ENCODE assay signal across 11 cellular contexts in the genomic region with DNA sequence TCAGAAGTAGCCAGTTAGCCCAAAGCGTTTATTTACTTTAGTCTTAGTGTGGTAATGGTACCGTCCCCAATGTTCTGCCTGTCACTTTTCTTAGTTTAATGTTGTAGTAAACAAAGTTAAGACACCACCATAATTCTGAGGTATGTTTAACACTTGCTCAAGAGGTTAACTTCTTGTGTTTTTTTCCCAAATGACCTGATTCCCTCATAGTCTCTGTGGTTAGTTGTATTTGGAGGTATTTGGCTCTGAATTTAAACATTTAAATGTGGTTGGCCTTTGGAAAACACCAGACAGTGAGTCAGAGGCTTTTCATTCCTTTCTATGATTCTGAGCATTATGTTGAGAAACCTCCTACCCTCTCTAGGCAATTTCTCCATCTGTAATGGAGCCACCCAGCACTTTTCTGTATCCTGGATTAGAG. TPM values are rescaled to one million over a fixed set of nuclear protein-coding genes. Genes with fewer than 3 reads are reported as not detected.
DNase-seq lines count a peak whose midpoint lies in the region; ATAC-seq and TF ChIP-seq lines count a peak whose summit lies in the region.
"Had no signal": no experiment of that assay in that cellular context is flagged by ENCODE, and none has a peak within 500 bp of the region (broad histone marks: within the 10 kb centered on the region; RNA-seq: fewer than 3 reads in every experiment).

No MANE protein-coding gene starts in this region.

- H3K18ac ChIP-seq in IMR-90 (ENCODE audit: low read depth, low read length): no peak overlapping the region

- no peak overlapping the region for H3K56ac ChIP-seq in IMR-90 (ENCODE audit: extremely low read depth, insufficient read depth, low read length)

- H3K27me3 ChIP-seq in IMR-90 (ENCODE audit: control insufficient read depth, insufficient read depth, low read length): peaks cover 24% of the 10 kb centered on the region

- POLR2A ChIA-PET in IMR-90 (lab: Charles Lee; ENCODE audit: unreplicated experiment): interaction anchor here (0.7 kb wide), 1 partner anchor 7 kb away, joined by 3 read pairs; no protein-coding TSS in a partner anchor

- no peak overlapping the region for H4K91ac ChIP-seq in IMR-90 (ENCODE audit: insufficient read depth, low read depth, low read length)

- H2AK9ac ChIP-seq in IMR-90 (replicated peaks; ENCODE audit: low read depth, low read length, poor library complexity): no peak overlapping the region

- no peak overlapping the region for H3K4ac ChIP-seq in IMR-90 (ENCODE audit: low read depth, low read length)

- no CpG with 5 or more reads among the region's 2 CpGs for WGBS in IMR-90 (ENCODE audit: extremely low coverage in 2 of 2, insufficient read length in 1 of 2), 2 experiments
- no CpG with 5 or more reads among the region's 2 CpGs for WGBS in mesodermal cell (ENCODE audit: insufficient coverage in 2 of 2), 2 experiments

- peaks cover 3% of the 10 kb centered on the region; the same call in 1 of the 2 replicates for H3K9me3 ChIP-seq in IMR-90 (ENCODE audit: control insufficient read depth, insufficient read depth, low read length)
- no peaks in the 10 kb centered on the region for H3K9me3 ChIP-seq in mesodermal cell (ENCODE audit: control insufficient read depth, low read length)
- H3K9me3 ChIP-seq: psoas muscle had no signal

- TF ChIP-seq CTCF in IMR-90 (conservative IDR thresholded peaks at IDR 0.05; ENCODE audit: low read depth, low read length): no peak
- no peak for TF ChIP-seq CTCF in choroid plexus epithelial cell (conservative IDR thresholded peaks at IDR 0.05; ENCODE audit: low read depth, low read length)

- no peak overlapping the region; the same call in 1 of the 2 replicates for H4K5ac ChIP-seq in IMR-90 (ENCODE audit: low read depth, low read length)

- no peak overlapping the region for H2BK5ac ChIP-seq in IMR-90 (ENCODE audit: low read depth, low read length, poor library complexity, severe bottlenecking)

- H3K27ac ChIP-seq in IMR-90 (ENCODE audit: insufficient read depth, low read length): no peak overlapping the region; the same call in 1 of the 2 replicates
- H3K27ac ChIP-seq in mesodermal cell (ENCODE audit: low read depth, low read length, severe bottlenecking): peak overlapping the region; percentile 48
- H3K27ac ChIP-seq in caudate nucleus (ENCODE audit: low read depth, low read length): no peak overlapping the region
- H3K27ac ChIP-seq: psoas muscle had no signal

- H3K79me1 ChIP-seq in IMR-90 (ENCODE audit: low read depth in 1 of 2, low read length in 2 of 2): no peaks in the 10 kb centered on the region

- H3K4me3 ChIP-seq in IMR-90 (ENCODE audit: insufficient read depth, low read depth, low read length) (no peak overlapping the region), choroid plexus epithelial cell (ENCODE audit: low read depth, low read length) (no peak overlapping the region), mesodermal cell (ENCODE audit: extremely low read depth, insufficient read depth, low read length, poor library complexity, severe bottlenecking) (no peak overlapping the region)
- H3K4me3 ChIP-seq: psoas muscle had no signal

- intact Hi-C loops in IMR-90 (cut with micrococcal nuclease): loop anchor here (1.0 to 5.0 kb wide), 3 partner anchors 24 to 213 kb away; no protein-coding TSS in a partner anchor

- no peak overlapping the region for H3K9ac ChIP-seq in IMR-90 (ENCODE audit: low read depth, low read length)

- H3K9me1 ChIP-seq in IMR-90 (ENCODE audit: insufficient read depth, low read length): peaks cover 3% of the 10 kb centered on the region; the same call in 1 of the 2 replicates

- H2BK20ac ChIP-seq in IMR-90 (ENCODE audit: low read depth, low read length): no peak overlapping the region

- H3K23ac ChIP-seq in IMR-90 (ENCODE audit: low read depth, low read length): no peak overlapping the region

- CTCF ChIA-PET in IMR-90 (lab: Yijun Ruan, JAX): interaction anchor here (1.0 kb wide), 1 partner anchor 255 kb away, joined by 3 read pairs; no protein-coding TSS in a partner anchor

- H3K36me3 ChIP-seq in IMR-90 (ENCODE audit: control insufficient read depth, insufficient read depth, low read length) (no peaks in the 10 kb centered on the region), mesodermal cell (ENCODE audit: control insufficient read depth, insufficient read depth, low read length) (no peaks in the 10 kb centered on the region)

- H4K8ac ChIP-seq in IMR-90 (ENCODE audit: low read depth in 2 of 2, low read length in 2 of 2): no peak overlapping the region

- DNase-seq in AG08396 (ENCODE audit: low spot score) (peak; percentile 79), IMR-90 (peak; percentile 96), choroid plexus epithelial cell (ENCODE audit: low read depth) (peak; percentile 98), caudate nucleus (lab: John Stamatoyannopoulos, UW) (no peak), NCI-H2029 treated with DMSO at 0.1 percent for 48 hours (lab: John Stamatoyannopoulos, UW) (no peak)
- DNase-seq in activated effector memory CD4-positive, alpha-beta T cell treated with anti-CD3 and anti-CD28 coated beads, Interleukin-2, amount 50 U/mL, for 16 hours: no peak
- DNase-seq: COR-L47, psoas muscle, SHP77 had no signal

- dilution Hi-C loops in IMR-90 (cut with HindIII; ENCODE audit: low sequenced_read_pairs, unreplicated experiment): no loop called here

- ATAC-seq in IMR-90 (ENCODE audit: low read depth) (peak; percentile 94), GM18517 (IDR thresholded peaks at IDR 0.05; ENCODE audit: unreplicated experiment) (no peak)

- H2AFZ ChIP-seq in IMR-90 (replicated peaks; ENCODE audit: low read length, poor library complexity): no peak overlapping the region

- TF ChIP-seq POLR2A in IMR-90 (IDR thresholded peaks at IDR 0.05; ENCODE audit: low read depth, low read length): no peak

- no TSS peak for BruUV-seq in IMR-90 (replicated peaks; lab: Mats Ljungman, UMichigan)

- H2AK5ac ChIP-seq in IMR-90 (ENCODE audit: low read depth, low read length): no peak overlapping the region

- H2BK15ac ChIP-seq in IMR-90 (ENCODE audit: low read depth, low read length): no peak overlapping the region

- H2BK120ac ChIP-seq in IMR-90 (ENCODE audit: low read depth, low read length): no peak overlapping the region; the same call in 1 of the 2 replicates

- peaks cover 3% of the 10 kb centered on the region; the same call in 1 of the 2 replicates for H4K20me1 ChIP-seq in IMR-90 (ENCODE audit: insufficient read depth, low read length)

- in situ Hi-C loops in IMR-90 (cut with MboI; ENCODE audit: low sequenced_read_pairs): no loop called here

- TF ChIP-seq RAD21 in IMR-90 (IDR thresholded peaks at IDR 0.05; ENCODE audit: low read length): no peak

- peaks cover 17% of the 10 kb centered on the region for H3K4me1 ChIP-seq in IMR-90 (ENCODE audit: control insufficient read depth, insufficient read depth, low read length)
- peaks cover 18% of the 10 kb centered on the region for H3K4me1 ChIP-seq in mesodermal cell (ENCODE audit: control insufficient read depth, insufficient read depth, low read length, poor library complexity, severe bottlenecking)
- H3K4me1 ChIP-seq: psoas muscle had no signal

- H3K14ac ChIP-seq in IMR-90 (replicated peaks; ENCODE audit: low read depth, low read length): no peak overlapping the region

- H3K4me2 ChIP-seq in IMR-90 (ENCODE audit: low read depth, low read length): no peak overlapping the region

TF ChIP-seq in IMR-90, 13 proteins besides CTCF, POLR2A, EP300 and RAD21:
- TF ChIP-seq MXI1 (IDR thresholded peaks at IDR 0.05; ENCODE audit: borderline replicate concordance, low read depth, low read length) (no peak), NFE2L2 (IDR thresholded peaks at IDR 0.05; ENCODE audit: low read depth, low read length) (no peak), ELK1 (IDR thresholded peaks at IDR 0.05; ENCODE audit: borderline replicate concordance, low read depth, low read length) (no peak), RFX5 (IDR thresholded peaks at IDR 0.05; ENCODE audit: low read depth, low read length) (no peak), SMC3 (IDR thresholded peaks at IDR 0.05; ENCODE audit: low read depth, low read length) (0 out of 2 replicates have a peak, but pooled peaks have one; percentile 6), FOS (IDR thresholded peaks at IDR 0.05; ENCODE audit: low read depth, low read length) (peak; percentile 90), MAFK (IDR thresholded peaks at IDR 0.05; ENCODE audit: low read depth, low read length) (peak; percentile 24; the same call in 1 of the 2 replicates), MAZ (IDR thresholded peaks at IDR 0.05; ENCODE audit: borderline replicate concordance, low read depth, low read length) (no peak), RCOR1 (IDR thresholded peaks at IDR 0.05; ENCODE audit: insufficient replicate concordance, low read length) (no peak), CEBPB (IDR thresholded peaks at IDR 0.05; ENCODE audit: low read depth, low read length) (peak; percentile 91), BHLHE40 (IDR thresholded peaks at IDR 0.05; ENCODE audit: low read depth, low read length) (peak; percentile 26; the same call in 1 of the 2 replicates), CHD1 (IDR thresholded peaks at IDR 0.05; ENCODE audit: low read depth, low read length) (no peak)
- TF ChIP-seq, protein P1, sequence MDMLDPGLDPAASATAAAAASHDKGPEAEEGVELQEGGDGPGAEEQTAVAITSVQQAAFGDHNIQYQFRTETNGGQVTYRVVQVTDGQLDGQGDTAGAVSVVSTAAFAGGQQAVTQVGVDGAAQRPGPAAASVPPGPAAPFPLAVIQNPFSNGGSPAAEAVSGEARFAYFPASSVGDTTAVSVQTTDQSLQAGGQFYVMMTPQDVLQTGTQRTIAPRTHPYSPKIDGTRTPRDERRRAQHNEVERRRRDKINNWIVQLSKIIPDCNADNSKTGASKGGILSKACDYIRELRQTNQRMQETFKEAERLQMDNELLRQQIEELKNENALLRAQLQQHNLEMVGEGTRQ (IDR thresholded peaks at IDR 0.05; ENCODE audit: low read depth, low read length): no peak
TF ChIP-seq in IMR-90: peak in this region for 5.

RNA-seq across cellular contexts. Expression of gene CXCL1, which starts 47.9 kb away (rescaled TPM):
- not detected in 2 replicates for total RNA-seq in IMR-90 (2012; rRNA removed)
- polyA plus RNA-seq in IMR-90 (2012; rRNA removed): 1.1 and 2.0 TPM in 2 replicates
- 0.04 and 0.90 TPM in 2 replicates for polyA plus RNA-seq in IMR-90 (2012; cell fraction: cytosol; rRNA removed)
- polyA plus RNA-seq in IMR-90 (2012; cell fraction: nucleus; rRNA removed; ENCODE audit: low replicate concordance): 0.33 and 0.55 TPM in 2 replicates
- 3.5 TPM for polyA plus RNA-seq in mesodermal cell (2013, experiment 1 of 2)
- polyA plus RNA-seq in mesodermal cell (2013, experiment 2 of 2): 2.9 TPM

Comparison
In these comparisons a context has a peak if more than half of its experiments do, and no peak if none do; other contexts are left out.
1. DNase-seq: peak in AG08396 (single experiment), IMR-90 (single experiment) and choroid plexus epithelial cell (single experiment); none in caudate nucleus (0 of 61), activated effector memory CD4-positive, alpha-beta T cell treated with anti-CD3 and anti-CD28 coated beads, Interleukin-2, amount 50 U/mL, for 16 hours (single experiment) and NCI-H2029 treated with DMSO at 0.1 percent for 48 hours (single experiment).